ENCODE assay signal across 9 cellular contexts in the genomic region with DNA sequence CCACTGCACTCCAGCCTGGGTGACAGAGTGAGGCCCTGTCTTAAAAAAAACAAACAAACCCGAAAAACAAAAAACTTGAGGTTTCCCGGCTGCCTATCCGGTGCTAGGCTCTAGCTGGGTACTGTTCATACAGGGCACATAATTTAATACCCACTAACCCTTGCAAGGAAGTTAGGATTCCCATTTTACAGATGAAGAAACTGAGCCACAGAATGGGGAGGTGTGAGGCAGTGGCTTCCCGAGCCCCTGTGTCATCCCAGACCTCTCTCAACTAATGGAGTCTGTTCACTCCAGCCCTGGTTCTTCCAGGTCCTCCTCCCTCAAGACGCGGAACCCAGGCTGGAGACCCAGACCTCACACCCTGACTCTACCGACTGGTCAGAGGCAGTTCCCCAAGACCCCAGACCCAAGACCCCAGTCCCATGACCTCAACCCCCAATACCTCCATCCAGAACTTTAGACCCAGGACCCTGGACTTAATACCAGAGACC. TPM values are rescaled to one million over a fixed set of nuclear protein-coding genes. Genes with fewer than 3 reads are reported as not detected.
DNase-seq lines count a peak whose midpoint lies in the region; ATAC-seq and TF ChIP-seq lines count a peak whose summit lies in the region.
"Had no signal": no experiment of that assay in that cellular context is flagged by ENCODE, and none has a peak within 500 bp of the region (broad histone marks: within the 10 kb centered on the region; RNA-seq: fewer than 3 reads in every experiment).

No MANE protein-coding gene starts in this region.

- H3K4me3 ChIP-seq in WI38 (ENCODE audit: low read depth, low read length), result peak overlapping the region; percentile 98
- peak overlapping the region; percentile 96 for H3K4me3 ChIP-seq in fibroblast of the aortic adventitia (ENCODE audit: low read depth, low read length)
- peak overlapping the region; percentile 70 to 95 (median 80) for H3K4me3 ChIP-seq in gastrocnemius medialis

- no peak overlapping the region for H4K8ac ChIP-seq in H9 (replicated peaks; ENCODE audit: insufficient read length, low read depth, low read length)

- H3K36me3 Mint-ChIP-seq in H9 (ENCODE audit: insufficient read depth in 1 of 3, low read depth in 3 of 3), result peaks cover 3 to 14% (median 12%) of the 10 kb centered on the region in 3 experiments; a peak in 4 of 7 replicates

- in situ Hi-C loops in gastrocnemius medialis (cut with MboI; ENCODE audit: low sequenced_read_pairs in 4 of 4), result no loop called here

- H2BK120ac ChIP-seq in H9 (ENCODE audit: low read depth, low read length, poor library complexity, severe bottlenecking), result no peak overlapping the region

- H2BK5ac ChIP-seq in H9 (ENCODE audit: insufficient read length, low read length), result no peak overlapping the region

- no peaks in the 10 kb centered on the region for H3K27me3 ChIP-seq in H9 (ENCODE audit: insufficient read depth, low read length)
- no peaks in the 10 kb centered on the region for H3K27me3 ChIP-seq in gastrocnemius medialis

- H3K27me3 Mint-ChIP-seq in H9 (ENCODE audit: low read depth), result no peaks in the 10 kb centered on the region

- H3K27ac Mint-ChIP-seq in H9, result peak overlapping the region; percentile 53 to 85 (median 55); a peak in 5 of 7 replicates

- WGBS in H9 (ENCODE audit: extremely low coverage, insufficient read length, low lambda C conversion rate), result no CpG with 5 or more reads among the region's 7 CpGs

- no peaks in the 10 kb centered on the region; a peak in 1 of 5 replicates for H3K9me3 Mint-ChIP-seq in H9

- no peak for TF ChIP-seq POLR2A in gastrocnemius medialis (IDR thresholded peaks at IDR 0.05)

- peak overlapping the region; percentile 79 for H3K9ac ChIP-seq in H9 (ENCODE audit: extremely low read depth, insufficient read length, low read length)

- no peaks in the 10 kb centered on the region for H4K20me1 ChIP-seq in H9 (ENCODE audit: control insufficient read depth, insufficient read depth, insufficient read length)

- H3K27ac ChIP-seq in H9 (ENCODE audit: insufficient read length, low read depth, low read length) (no peak overlapping the region), gastrocnemius medialis (peak overlapping the region; percentile 92 to 100 (median 98))

- H2BK20ac ChIP-seq in H9 (ENCODE audit: low read depth, low read length, poor library complexity, severe bottlenecking), result no peak overlapping the region

- H3K14ac ChIP-seq in H9 (ENCODE audit: insufficient read depth, low read length), result peak overlapping the region; percentile 87; the same call in 1 of the 2 replicates

- no peak overlapping the region for H2BK15ac ChIP-seq in H9 (ENCODE audit: low read depth, low read length)

- H3K36me3 ChIP-seq in gastrocnemius medialis, result peaks cover 0 to 30% of the 10 kb centered on the region in 2 donors

- no peak overlapping the region for H3T11ph ChIP-seq in H9 (ENCODE audit: low read length)

- peak overlapping the region; percentile 81 for H3K4me2 ChIP-seq in H9 (ENCODE audit: insufficient read depth, insufficient read length, low read length)

- H2BK12ac ChIP-seq in H9 (ENCODE audit: insufficient read length, low read depth, low read length), result no peak overlapping the region

- no peak overlapping the region for H3K56ac ChIP-seq in H9 (ENCODE audit: insufficient read length, low read depth, low read length)

- no peak for TF ChIP-seq CTCF in H9 (conservative IDR thresholded peaks at IDR 0.05)
- no peak for TF ChIP-seq CTCF in WI38 (IDR thresholded peaks at IDR 0.05; ENCODE audit: low read depth, low read length)
- TF ChIP-seq CTCF in fibroblast of the aortic adventitia (IDR thresholded peaks at IDR 0.05; ENCODE audit: insufficient read depth, low read length), result no peak
- TF ChIP-seq CTCF in gastrocnemius medialis (IDR thresholded peaks at IDR 0.05 in 4 of 5, conservative IDR thresholded peaks at IDR 0.05 in 1 of 5), result no peak

- peaks cover 4% of the 10 kb centered on the region for H3K23me2 ChIP-seq in H9 (ENCODE audit: insufficient read length, low read depth, low read length, poor library complexity, severe bottlenecking)

- no peaks in the 10 kb centered on the region for H3K79me2 ChIP-seq in H9 (ENCODE audit: insufficient read depth, low read length)

- no peaks in the 10 kb centered on the region for H3K4me1 ChIP-seq in H9 (ENCODE audit: insufficient read depth, low read length)
- peaks cover 21 to 22% of the 10 kb centered on the region in 2 donors for H3K4me1 ChIP-seq in gastrocnemius medialis

- H2AK5ac ChIP-seq in H9 (ENCODE audit: insufficient read length, low read length), result no peak overlapping the region

- ATAC-seq in gastrocnemius medialis (no peak), GM21737 (IDR thresholded peaks at IDR 0.05; ENCODE audit: unreplicated experiment) (no peak), HG02798 (IDR thresholded peaks at IDR 0.05; ENCODE audit: poor library complexity, unreplicated experiment) (no peak)

- H2AFZ ChIP-seq in H9 (ENCODE audit: low read length), result no peak overlapping the region

- H3K4me1 Mint-ChIP-seq in H9, result peaks cover 4 to 14% of the 10 kb centered on the region in 2 experiments; a peak in 3 of 4 replicates

- no peak overlapping the region for H3K4ac ChIP-seq in H9 (ENCODE audit: low read depth, low read length)

- peak overlapping the region; percentile 14 for H3K18ac ChIP-seq in H9 (ENCODE audit: insufficient read length, low read depth, low read length)

- H3K9me3 ChIP-seq in H9 (ENCODE audit: control insufficient read depth, low read depth, low read length), result no peaks in the 10 kb centered on the region
- H3K9me3 ChIP-seq in gastrocnemius medialis, result no peaks in the 10 kb centered on the region

- peaks cover 5% of the 10 kb centered on the region for H3K79me1 ChIP-seq in H9 (ENCODE audit: insufficient read depth, low read depth, low read length, poor library complexity, severe bottlenecking)

- no peak overlapping the region for H3K23ac ChIP-seq in H9 (ENCODE audit: insufficient read length, low read depth, low read length)

- DNase-seq in H9 (no peak), fibroblast of the aortic adventitia (ENCODE audit: low read depth) (peak; percentile 19), gastrocnemius medialis (no peak), iPS-NIHi11 (ENCODE audit: low spot score) (no peak), DMS79 (lab: John Stamatoyannopoulos, UW) (no peak)

- intact Hi-C loops in gastrocnemius medialis (cut with DNase I; ENCODE audit: low total_unique reads), result loop anchor here (5.0 kb wide), 6 partner anchors 254 to 1926 kb away; a partner anchor contains a TSS

- peak overlapping the region; percentile 92 to 96 for H3K4me3 Mint-ChIP-seq in H9

- no peak overlapping the region for H4K5ac ChIP-seq in H9 (ENCODE audit: insufficient read length, low read depth, low read length)

- no peak overlapping the region for H4K91ac ChIP-seq in H9 (ENCODE audit: insufficient read length, low read depth, low read length)

RNA-seq across cellular contexts. Expression of a gene that starts 0.6 kb away (rescaled TPM):
- total RNA-seq in H9 (2021) (21.3 and 21.8 TPM in 2 replicates), fibroblast of the aortic adventitia (ENCODE audit: low replicate concordance) (15.5 and 39.5 TPM in 2 replicates), gastrocnemius medialis (10 to 100 TPM; 14.0 to 29.6 (median 27.4) TPM)

RNA-seq across cellular contexts. Expression of a gene that starts 1.6 kb away (rescaled TPM):
- total RNA-seq in H9 (2021) (60.0 and 65.5 TPM in 2 replicates), fibroblast of the aortic adventitia (ENCODE audit: low replicate concordance) (38.8 and 60.5 TPM in 2 replicates), gastrocnemius medialis (10 to 100 TPM; 23.3 to 86.3 (median 63.3) TPM)

RNA-seq across cellular contexts. Expression of a gene that starts 11.1 kb away (rescaled TPM):
- not detected in 2 replicates for total RNA-seq in H9 (2021)
- not detected in 2 replicates for total RNA-seq in fibroblast of the aortic adventitia (ENCODE audit: low replicate concordance)
- total RNA-seq in gastrocnemius medialis, result not detected
- total RNA-seq: subcutaneous adipose tissue had no signal

RNA-seq across cellular contexts. Expression of a gene that starts 25.3 kb away (rescaled TPM):
- 11.0 and 13.5 TPM in 2 replicates for total RNA-seq in H9 (2021)
- total RNA-seq in fibroblast of the aortic adventitia (ENCODE audit: low replicate concordance), result not detected in 2 replicates
- 1 to 10 TPM in 1 of 4 donors, not detected in 3; 1.7 TPM for total RNA-seq in gastrocnemius medialis

RNA-seq across cellular contexts. Expression of a gene that starts 52.7 kb away (rescaled TPM):
- total RNA-seq in H9 (2021) (27.3 and 27.9 TPM in 2 replicates), fibroblast of the aortic adventitia (ENCODE audit: low replicate concordance) (not detected in 2 replicates), gastrocnemius medialis (1 to 10 TPM in 3 of 4 donors, under 1 TPM in 1; 0.67 to 3.7 (median 1.7) TPM)
